ENCODE assay signal across 8 cellular contexts in the genomic region with DNA sequence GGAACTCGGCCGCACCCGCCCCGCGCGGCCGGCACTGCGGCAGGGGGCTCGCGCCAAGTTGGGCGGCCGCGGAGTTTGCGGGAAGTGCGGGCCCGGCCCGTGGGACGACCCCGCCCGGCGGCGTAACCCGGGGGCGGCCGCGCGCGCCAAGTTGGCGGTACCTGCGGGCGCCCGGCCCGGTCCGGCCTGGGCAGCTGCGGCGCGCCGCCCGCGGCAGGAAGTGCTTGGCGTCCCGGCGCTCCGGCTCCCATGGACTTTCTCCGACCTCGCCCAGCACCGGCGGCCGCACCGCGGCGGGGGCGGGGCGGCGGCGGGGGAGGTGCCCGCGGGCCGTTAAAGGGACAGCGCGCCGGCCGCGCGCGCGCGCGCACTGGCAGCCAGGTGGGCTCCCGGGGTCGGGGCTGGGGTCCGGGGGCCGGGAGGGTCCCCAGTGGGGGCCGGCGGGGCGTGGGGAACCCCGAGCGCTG. TPM values are rescaled to one million over a fixed set of nuclear protein-coding genes. Genes with fewer than 3 reads are reported as not detected.
DNase-seq lines count a peak whose midpoint lies in the region; ATAC-seq and TF ChIP-seq lines count a peak whose summit lies in the region.

A gene with protein sequence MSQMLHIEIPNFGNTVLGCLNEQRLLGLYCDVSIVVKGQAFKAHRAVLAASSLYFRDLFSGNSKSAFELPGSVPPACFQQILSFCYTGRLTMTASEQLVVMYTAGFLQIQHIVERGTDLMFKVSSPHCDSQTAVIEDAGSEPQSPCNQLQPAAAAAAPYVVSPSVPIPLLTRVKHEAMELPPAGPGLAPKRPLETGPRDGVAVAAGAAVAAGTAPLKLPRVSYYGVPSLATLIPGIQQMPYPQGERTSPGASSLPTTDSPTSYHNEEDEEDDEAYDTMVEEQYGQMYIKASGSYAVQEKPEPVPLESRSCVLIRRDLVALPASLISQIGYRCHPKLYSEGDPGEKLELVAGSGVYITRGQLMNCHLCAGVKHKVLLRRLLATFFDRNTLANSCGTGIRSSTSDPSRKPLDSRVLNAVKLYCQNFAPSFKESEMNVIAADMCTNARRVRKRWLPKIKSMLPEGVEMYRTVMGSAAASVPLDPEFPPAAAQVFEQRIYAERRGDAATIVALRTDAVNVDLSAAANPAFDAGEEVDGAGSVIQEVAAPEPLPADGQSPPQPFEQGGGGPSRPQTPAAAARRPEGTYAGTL (minus strand): TSS at position 262 of the 467 bp plus-strand sequence. CDS start 44,768 bp downstream, outside the sequence.

- no peaks in the 10 kb centered on the region for H3K27me3 ChIP-seq in SJSA1 (replicated peaks)
- H3K27me3 ChIP-seq in colonic mucosa = peaks cover 10% of the 10 kb centered on the region

- DNase-seq in stimulated activated CD4-positive, alpha-beta T cell treated with anti-CD3 and anti-CD28 coated beads, Interleukin-12 subunit alpha, Interleukin-12 subunit beta, amount 100 ng/mL, for 4 hours = peak; percentile 37
- DNase-seq in stimulated activated CD4-positive, alpha-beta T cell treated with anti-CD3 and anti-CD28 coated beads, Interleukin-1b, Interleukin-23, amount 100 ng/mL, for 48 hours = no peak
- no peak for DNase-seq in SJSA1 (ENCODE audit: low read depth in 1 of 2, low spot score in 2 of 2)
- DNase-seq in colonic mucosa = peak; percentile 79
- DNase-seq in left lobe of liver (ENCODE audit: low spot score) = peak; percentile 90
- peak; percentile 47 for DNase-seq in stimulated activated naive CD8-positive, alpha-beta T cell treated with anti-CD3 and anti-CD28 coated beads, Interleukin-15, Interleukin-2, amounts not matched to agents 100 U/mL and 50 U/mL, for 24 hours
- DNase-seq in pons (ENCODE audit: low spot score) = no peak

- H3K36me3 ChIP-seq in SJSA1 (peaks cover 24% of the 10 kb centered on the region), colonic mucosa (no peaks in the 10 kb centered on the region)

- H3K4me3 ChIP-seq in SJSA1 (peak within 1 kb of the TSS; percentile 72), colonic mucosa (peak within 1 kb of the TSS; percentile 94)

- ATAC-seq in left lobe of liver = peak; percentile 77
- ATAC-seq in stimulated activated naive CD8-positive, alpha-beta T cell treated with anti-CD3 and anti-CD28 coated beads, Interleukin-15, Interleukin-2, amounts not matched to agents 100 U/mL and 50 U/mL, for 24 hours = peak; percentile 30
- ATAC-seq in HG03045 (IDR thresholded peaks at IDR 0.05; ENCODE audit: unreplicated experiment) = no peak

- TF ChIP-seq CTCF in colonic mucosa (IDR thresholded peaks at IDR 0.05) = no peak

- H3K9ac ChIP-seq in colonic mucosa (ENCODE audit: low read depth in 2 of 2, low read length in 2 of 2) = peak within 1 kb of the TSS; percentile 74 to 75

- H3K9me3 ChIP-seq in SJSA1 (replicated peaks) = no peaks in the 10 kb centered on the region
- no peaks in the 10 kb centered on the region for H3K9me3 ChIP-seq in colonic mucosa

- intact Hi-C loops in colonic mucosa (cut with DNase I) = no loop called here

- H3K4me1 ChIP-seq in SJSA1 (replicated peaks) (peaks cover 35% of the 10 kb centered on the region), colonic mucosa (peaks cover 4% of the 10 kb centered on the region)

- H3K27ac ChIP-seq in SJSA1 (no peak within 1 kb of the TSS; the same call in 1 of the 2 replicates), colonic mucosa (peak within 1 kb of the TSS; percentile 85)

RNA-seq across cellular contexts. Expression of the gene that starts here (rescaled TPM):
- 18.9 and 20.2 TPM in 2 replicates for total RNA-seq in SJSA1 (2014; rRNA removed; shearing (Covaris generic))
- total RNA-seq in colonic mucosa = 10 to 100 TPM; 20.3 to 21.0 TPM
- total RNA-seq in left lobe of liver = 18.4 TPM

Comparison
In these comparisons a context has a peak if more than half of its experiments do, and no peak if none do; other contexts are left out.
1. DNase-seq: peak in stimulated activated CD4-positive, alpha-beta T cell treated with anti-CD3 and anti-CD28 coated beads, Interleukin-12 subunit alpha, Interleukin-12 subunit beta, amount 100 ng/mL, for 4 hours (single experiment), colonic mucosa (single experiment), left lobe of liver (single experiment) and stimulated activated naive CD8-positive, alpha-beta T cell treated with anti-CD3 and anti-CD28 coated beads, Interleukin-15, Interleukin-2, amounts not matched to agents 100 U/mL and 50 U/mL, for 24 hours (single experiment); none in stimulated activated CD4-positive, alpha-beta T cell treated with anti-CD3 and anti-CD28 coated beads, Interleukin-1b, Interleukin-23, amount 100 ng/mL, for 48 hours (single experiment), SJSA1 (0 of 2) and pons (single experiment).